ENCODE assay signal across 15 cellular contexts in the genomic region with DNA sequence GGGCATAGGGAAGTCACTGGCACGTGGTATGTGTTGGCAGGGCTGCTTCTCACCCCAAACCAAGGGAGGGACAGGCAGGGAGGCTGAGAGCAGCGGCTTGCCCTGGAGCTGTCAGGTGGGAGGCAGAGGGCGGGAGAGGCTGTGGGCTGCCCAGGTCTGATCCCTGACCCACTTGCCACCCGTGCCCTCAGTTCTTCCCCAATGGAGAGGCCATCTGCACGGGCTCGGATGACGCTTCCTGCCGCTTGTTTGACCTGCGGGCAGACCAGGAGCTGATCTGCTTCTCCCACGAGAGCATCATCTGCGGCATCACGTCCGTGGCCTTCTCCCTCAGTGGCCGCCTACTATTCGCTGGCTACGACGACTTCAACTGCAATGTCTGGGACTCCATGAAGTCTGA. TPM values are rescaled to one million over a fixed set of nuclear protein-coding genes. Genes with fewer than 3 reads are reported as not detected.
DNase-seq lines count a peak whose midpoint lies in the region; ATAC-seq, FAIRE-seq and TF ChIP-seq lines count a peak whose summit lies in the region.
"Had no signal": no experiment of that assay in that cellular context is flagged by ENCODE, and none has a peak within 500 bp of the region (broad histone marks: within the 10 kb centered on the region; RNA-seq: fewer than 3 reads in every experiment).

No MANE protein-coding gene starts in this region.

- peak; percentile 40; the same call in 1 of the 2 replicates for TF ChIP-seq POLR2A in GM12878 (IDR thresholded peaks at IDR 0.05; ENCODE audit: low read depth, low read length)
- TF ChIP-seq POLR2A in transverse colon (IDR thresholded peaks at IDR 0.05), result no peak

- peaks cover 16% of the 10 kb centered on the region for H3K79me2 ChIP-seq in GM12878 (ENCODE audit: control insufficient read depth, insufficient read depth, low read length)

- RAD21 ChIA-PET in GM12878 (lab: Charles Lee; ENCODE audit: unreplicated experiment), result interaction anchor here (1.0 kb wide), 1 partner anchor 46 kb away, joined by 3 read pairs; no protein-coding TSS in a partner anchor

- TF ChIP-seq CTCF in GM12878 (IDR thresholded peaks at IDR 0.05 in 2 of 3, conservative IDR thresholded peaks at IDR 0.05 in 1 of 3; ENCODE audit: control insufficient read depth in 2 of 3, extremely low read depth in 1 of 3, insufficient read depth in 1 of 3, low read depth in 3 of 3, low read length in 3 of 3) (no peak), kidney (IDR thresholded peaks at IDR 0.05; ENCODE audit: borderline replicate concordance, extremely low read depth, insufficient read depth) (no peak), transverse colon (IDR thresholded peaks at IDR 0.05) (no peak)

- CTCF ChIA-PET in GM12878 (lab: Yijun Ruan, JAX), result interaction anchor here (1.4 to 3.0 kb wide), 2 partner anchors 10 to 25 kb away, joined by 4 to 16 read pairs; no protein-coding TSS in a partner anchor

- no peak overlapping the region for H3K4me2 ChIP-seq in GM12878 (ENCODE audit: control insufficient read depth, insufficient read depth)

- H2AFZ ChIP-seq in GM12878 (ENCODE audit: control insufficient read depth, low read depth, low read length), result no peak overlapping the region
- H2AFZ ChIP-seq: GM23248 had no signal

- in situ Hi-C loops in GM12878 (cut with MboI), result no loop called here
- in situ Hi-C loops in transverse colon (cut with MboI; ENCODE audit: low pct_ligation_motif_present in 1 of 4, low pct_unique_long_range_greater_than_20kb in 1 of 4, low sequenced_read_pairs in 3 of 4), result loop anchor here in 2 of 4 donors (25.0 kb wide), 1 partner anchor 108 kb away; no protein-coding TSS in a partner anchor

- H3K9me3 ChIP-seq in GM12878 (replicated peaks; ENCODE audit: control insufficient read depth, insufficient read depth, low read length) (no peaks in the 10 kb centered on the region), kidney (ENCODE audit: control insufficient read depth in 1 of 2, low read length in 2 of 2) (no peaks in the 10 kb centered on the region), transverse colon (no peaks in the 10 kb centered on the region)

- H3K4me1 ChIP-seq in GM12878 (ENCODE audit: control insufficient read depth, insufficient read depth, low read length) (peaks cover 19% of the 10 kb centered on the region), kidney (ENCODE audit: control insufficient read depth in 1 of 2, insufficient read depth in 1 of 2, low read depth in 1 of 2, low read length in 2 of 2) (no peaks in the 10 kb centered on the region), transverse colon (peaks cover 0 to 5% (median 3%) of the 10 kb centered on the region in 4 donors)

- no peak for TF ChIP-seq RAD21 in GM12878 (IDR thresholded peaks at IDR 0.05; ENCODE audit: insufficient read depth, low read depth, low read length)

- POLR2A ChIA-PET in GM12878 (lab: Charles Lee), result interaction anchor here (0.6 kb wide), 1 partner anchor 11 kb away, joined by 3 read pairs; no protein-coding TSS in a partner anchor

- FAIRE-seq in HTR-8/SVneo (lab: Jason Lieb, UNC), result peak; percentile 58
- FAIRE-seq in GM12878 (lab: Jason Lieb, UNC), result no peak
- no peak for FAIRE-seq in kidney (lab: Jason Lieb, UNC)
- FAIRE-seq: A204.1, GM12892 had no signal

- H3K36me3 ChIP-seq in GM12878 (ENCODE audit: control insufficient read depth in 2 of 2, insufficient read depth in 2 of 2, low read length in 1 of 2), result peaks cover 0 to 11% of the 10 kb centered on the region in 2 experiments; a peak in 3 of 4 replicates
- peaks cover 2 to 4% of the 10 kb centered on the region in 2 donors for H3K36me3 ChIP-seq in kidney (ENCODE audit: control insufficient read depth in 1 of 2, insufficient read depth in 2 of 2, low read length in 2 of 2)
- H3K36me3 ChIP-seq in transverse colon, result no peaks in the 10 kb centered on the region

- TF ChIP-seq EP300 in GM12878 (IDR thresholded peaks at IDR 0.05; ENCODE audit: borderline replicate concordance in 1 of 2, control insufficient read depth in 1 of 2, low read depth in 2 of 2, low read length in 2 of 2), result no peak
- no peak for TF ChIP-seq EP300 in transverse colon (IDR thresholded peaks at IDR 0.05; ENCODE audit: low read depth)

- H3K27ac ChIP-seq in GM12878 (ENCODE audit: control insufficient read depth, insufficient read depth) (no peak overlapping the region), kidney (ENCODE audit: low read depth in 2 of 2, low read length in 2 of 2) (no peak overlapping the region), transverse colon (no peak overlapping the region)
- H3K27ac ChIP-seq: GM23248 had no signal

- H3K4me3 ChIP-seq in GM12878 (no peak overlapping the region), kidney (ENCODE audit: low read length in 2 of 2) (no peak overlapping the region), transverse colon (no peak overlapping the region)
- H3K4me3 ChIP-seq: GM23248 had no signal

- WGBS in GM12878 (ENCODE audit: insufficient coverage, insufficient replicate concordance, low lambda C conversion rate, missing lambda C conversion rate), result 94% methylated on average over 17 of the region's 17 CpGs
- WGBS in transverse colon (ENCODE audit: low coverage in 1 of 2), 2 donors, result 93 to 100% methylated on average over 2 to 17 of the region's 17 CpGs

- H4K20me1 ChIP-seq in GM12878 (ENCODE audit: control insufficient read depth, insufficient read depth), result no peaks in the 10 kb centered on the region

- H3K9ac ChIP-seq in GM12878 (ENCODE audit: control insufficient read depth, insufficient read depth, low read length) (no peak overlapping the region), kidney (ENCODE audit: low read length in 2 of 2) (no peak overlapping the region)
- H3K9ac ChIP-seq: GM23248 had no signal

- H3K27me3 ChIP-seq in GM12878 (replicated peaks in 1 of 2; ENCODE audit: control insufficient read depth in 2 of 2, insufficient read depth in 2 of 2, low read length in 1 of 2) (no peaks in the 10 kb centered on the region), transverse colon (no peaks in the 10 kb centered on the region)

- SMC1A ChIA-PET in GM12878 (lab: Charles Lee; ENCODE audit: uncharacterized antibody, unreplicated experiment), result interaction anchor here (0.6 kb wide), 1 partner anchor 188 kb away, joined by 3 read pairs; no protein-coding TSS in a partner anchor

- intact Hi-C loops in GM12878 (cut with micrococcal nuclease; ENCODE audit: unreplicated experiment), result no loop called here
- intact Hi-C loops in kidney (cut with DNase I), result no loop called here
- intact Hi-C loops in transverse colon (cut with DNase I; ENCODE audit: low total_unique reads), result no loop called here

- DNase-seq in HTR-8/SVneo (ENCODE audit: insufficient read length, low spot score) (no peak), GM12878 (ENCODE audit: low read depth, low spot score) (no peak), kidney (peak; percentile 74), transverse colon (peak; percentile 6), NCI-H526 (lab: John Stamatoyannopoulos, UW) (no peak), NCI-H1105 treated with DMSO at 0.1 percent for 48 hours (lab: John Stamatoyannopoulos, UW) (no peak), NCI-H187 treated with DMSO at 0.1 percent for 48 hours (lab: John Stamatoyannopoulos, UW) (no peak)
- DNase-seq: C1 segment of cervical spinal cord; CD4-positive, alpha-beta T cell; DMS79; GM23248; H7 had no signal

- ATAC-seq in GM12878, result no peak

- no TSS peak for BruUV-seq in GM12878 (replicated peaks; lab: Mats Ljungman, UMichigan)

RNA-seq across cellular contexts. Expression of a gene that starts 4.7 kb away (rescaled TPM):
- total RNA-seq in GM12878 (2013; cell fraction: nucleolus; rRNA removed), result not detected in 2 replicates
- total RNA-seq in GM12878 (2014; rRNA removed) (0.23 and 0.33 TPM in 2 replicates), GM12878 (2014; rRNA removed; fragmentation: Illumina TruSeq; extraction: Trizol) (0.23 and 0.58 TPM in 2 replicates), GM12878 (2021) (0.16 and 0.46 TPM in 2 replicates), kidney (2.6 TPM), transverse colon (under 1 TPM in 2 of 4 donors, not detected in 2; 0.14 to 0.32 TPM)
- polyA plus RNA-seq in GM12878 (2011; ENCODE audit: low read depth), result 0.76 TPM
- polyA plus RNA-seq in GM12878 (2011; rRNA removed) (0.05 and 0.12 TPM in 2 replicates), GM12878 (2014; fragmentation: Illumina TruSeq; extraction: Trizol) (0.16 and 0.38 TPM in 2 replicates), GM12878 (2014; fragmentation: Nextera tagmentation; extraction: Ambion mirVana) (under 1 TPM; 0.18 to 0.24 TPM), GM12878 (2014; rRNA removed) (0.46 and 0.55 TPM in 2 replicates), GM12878 (2016; fragmentation: Nextera tagmentation; extraction: Ambion mirVana) (1 to 10 TPM in 1 of 2 experiments, under 1 TPM in 1; 0.33 to 1.1 TPM), kidney (ENCODE audit: insufficient read depth, low read depth, low replicate concordance) (1.4 TPM)
- 0.12 and 0.20 TPM in 2 replicates for polyA plus RNA-seq in GM12878 (2011; cell fraction: cytosol; rRNA removed)
- 0.37 and 0.41 TPM in 2 replicates for polyA plus RNA-seq in GM12878 (2011; cell fraction: nucleus; rRNA removed)
- 1.5 and 1.6 TPM in 2 replicates for polyA plus RNA-seq in GM12878 (2012)
- polyA minus RNA-seq in GM12878 (2011; rRNA and poly(A)+ RNA removed), result not detected in 2 replicates
- not detected in 2 replicates for polyA minus RNA-seq in GM12878 (2011; cell fraction: cytosol; rRNA and poly(A)+ RNA removed)
- polyA minus RNA-seq in GM12878 (2011; cell fraction: nucleus; rRNA and poly(A)+ RNA removed), result not detected in 2 replicates

RNA-seq across cellular contexts. Expression of a gene that starts 5.7 kb away (rescaled TPM):
- total RNA-seq in GM12878 (2013; cell fraction: nucleolus; rRNA removed), result 43.5 and 44.8 TPM in 2 replicates
- total RNA-seq in GM12878 (2014; rRNA removed) (112 and 117 TPM in 2 replicates), GM12878 (2014; rRNA removed; fragmentation: Illumina TruSeq; extraction: Trizol) (69.1 and 70.8 TPM in 2 replicates), GM12878 (2021) (68.6 and 72.7 TPM in 2 replicates), kidney (1.3 TPM), transverse colon (1 to 10 TPM in 3 of 4 donors, not detected in 1; 3.0 to 8.8 (median 3.3) TPM)
- 16.7 TPM for polyA plus RNA-seq in GM12878 (2011; ENCODE audit: low read depth)
- polyA plus RNA-seq in GM12878 (2011; rRNA removed) (70.1 and 82.6 TPM in 2 replicates), GM12878 (2014; fragmentation: Illumina TruSeq; extraction: Trizol) (103 and 113 TPM in 2 replicates), GM12878 (2014; fragmentation: Nextera tagmentation; extraction: Ambion mirVana) (10 to 100 TPM; 34.5 to 47.3 TPM), GM12878 (2014; rRNA removed) (138 and 148 TPM in 2 replicates), GM12878 (2016; fragmentation: Nextera tagmentation; extraction: Ambion mirVana) (100 to 1,000 TPM; 131 to 132 TPM), kidney (ENCODE audit: insufficient read depth, low read depth, low replicate concordance) (2.1 TPM)
- polyA plus RNA-seq in GM12878 (2011; cell fraction: cytosol; rRNA removed), result 116 and 142 TPM in 2 replicates
- 188 and 221 TPM in 2 replicates for polyA plus RNA-seq in GM12878 (2011; cell fraction: nucleus; rRNA removed)
- polyA plus RNA-seq in GM12878 (2012), result 34.8 and 49.7 TPM in 2 replicates
- polyA minus RNA-seq in GM12878 (2011; rRNA and poly(A)+ RNA removed), result 43.1 and 77.0 TPM in 2 replicates
- 37.1 and 52.8 TPM in 2 replicates for polyA minus RNA-seq in GM12878 (2011; cell fraction: cytosol; rRNA and poly(A)+ RNA removed)
- polyA minus RNA-seq in GM12878 (2011; cell fraction: nucleus; rRNA and poly(A)+ RNA removed), result 58.0 and 75.9 TPM in 2 replicates

RNA-seq across cellular contexts. Expression of a gene that starts 6.6 kb away (rescaled TPM):
- 29.4 and 32.9 TPM in 2 replicates for total RNA-seq in GM12878 (2013; cell fraction: nucleolus; rRNA removed)
- total RNA-seq in GM12878 (2014; rRNA removed), result 76.5 and 80.4 TPM in 2 replicates
- total RNA-seq in GM12878 (2014; rRNA removed; fragmentation: Illumina TruSeq; extraction: Trizol), result 49.5 and 51.2 TPM in 2 replicates
- 124 and 135 TPM in 2 replicates for total RNA-seq in GM12878 (2021)
- 20.1 TPM for polyA plus RNA-seq in GM12878 (2011; ENCODE audit: low read depth)
- 32.5 and 68.4 TPM in 2 replicates for polyA plus RNA-seq in GM12878 (2011; rRNA removed)
- polyA plus RNA-seq in GM12878 (2011; cell fraction: cytosol; rRNA removed), result 69.1 and 92.3 TPM in 2 replicates
- polyA plus RNA-seq in GM12878 (2011; cell fraction: nucleus; rRNA removed), result 159 and 187 TPM in 2 replicates
- 40.8 and 41.4 TPM in 2 replicates for polyA plus RNA-seq in GM12878 (2012)
- polyA plus RNA-seq in GM12878 (2014; fragmentation: Illumina TruSeq; extraction: Trizol), result 33.9 and 87.5 TPM in 2 replicates
- polyA plus RNA-seq in GM12878 (2014; fragmentation: Nextera tagmentation; extraction: Ambion mirVana), result 1 to 10 TPM; 2.5 to 5.2 TPM
- polyA plus RNA-seq in GM12878 (2014; rRNA removed), result 68.9 and 77.6 TPM in 2 replicates
- 100 to 1,000 TPM; 110 to 112 TPM for polyA plus RNA-seq in GM12878 (2016; fragmentation: Nextera tagmentation; extraction: Ambion mirVana)
- 97.6 and 110 TPM in 2 replicates for polyA minus RNA-seq in GM12878 (2011; rRNA and poly(A)+ RNA removed)
- polyA minus RNA-seq in GM12878 (2011; cell fraction: cytosol; rRNA and poly(A)+ RNA removed), result 31.0 and 39.1 TPM in 2 replicates
- polyA minus RNA-seq in GM12878 (2011; cell fraction: nucleus; rRNA and poly(A)+ RNA removed), result 25.4 and 49.1 TPM in 2 replicates
- total RNA-seq in kidney, result 75.5 TPM
- 52.3 TPM for polyA plus RNA-seq in kidney (ENCODE audit: insufficient read depth, low read depth, low replicate concordance)
- 100 to 1,000 TPM in 1 of 4 donors, 10 to 100 TPM in 3; 30.5 to 171 (median 35.4) TPM for total RNA-seq in transverse colon

RNA-seq across cellular contexts. Expression of a gene that starts 17.2 kb away (rescaled TPM):
- 0.71 TPM in 1 of 2 replicates, not detected in the other for total RNA-seq in GM12878 (2013; cell fraction: nucleolus; rRNA removed)
- not detected in 2 replicates for total RNA-seq in GM12878 (2014; rRNA removed)
- total RNA-seq in GM12878 (2014; rRNA removed; fragmentation: Illumina TruSeq; extraction: Trizol), result not detected in 2 replicates
- total RNA-seq in GM12878 (2021), result 0.13 and 0.21 TPM in 2 replicates
- 0.12 TPM for polyA plus RNA-seq in GM12878 (2011; ENCODE audit: low read depth)
- 0.05 TPM in 1 of 2 replicates, not detected in the other for polyA plus RNA-seq in GM12878 (2011; rRNA removed)
- 0.05 and 0.13 TPM in 2 replicates for polyA plus RNA-seq in GM12878 (2011; cell fraction: cytosol; rRNA removed)
- polyA plus RNA-seq in GM12878 (2011; cell fraction: nucleus; rRNA removed), result 0.29 and 0.39 TPM in 2 replicates
- 0.28 and 0.64 TPM in 2 replicates for polyA plus RNA-seq in GM12878 (2012)
- 0.03 TPM in 1 of 2 replicates, not detected in the other for polyA plus RNA-seq in GM12878 (2014; fragmentation: Illumina TruSeq; extraction: Trizol)
- polyA plus RNA-seq in GM12878 (2014; fragmentation: Nextera tagmentation; extraction: Ambion mirVana), result not detected
- polyA plus RNA-seq in GM12878 (2014; rRNA removed), result 0.23 TPM in 1 of 2 replicates, not detected in the other
- polyA plus RNA-seq in GM12878 (2016; fragmentation: Nextera tagmentation; extraction: Ambion mirVana), result not detected
- polyA minus RNA-seq in GM12878 (2011; rRNA and poly(A)+ RNA removed), result 0.31 TPM in 1 of 2 replicates, not detected in the other
- polyA minus RNA-seq in GM12878 (2011; cell fraction: cytosol; rRNA and poly(A)+ RNA removed), result not detected in 2 replicates
- 0.12 TPM in 1 of 2 replicates, not detected in the other for polyA minus RNA-seq in GM12878 (2011; cell fraction: nucleus; rRNA and poly(A)+ RNA removed)
- 17.0 TPM for total RNA-seq in kidney
- polyA plus RNA-seq in kidney (ENCODE audit: insufficient read depth, low read depth, low replicate concordance), result 18.5 TPM
- total RNA-seq in transverse colon, result 10 to 100 TPM in 3 of 4 donors, 1 to 10 TPM in 1; 5.9 to 32.9 (median 14.4) TPM
- total RNA-seq: B cell had no signal

RNA-seq across cellular contexts. Expression of a gene that starts 21.9 kb away (rescaled TPM):
- 241 and 245 TPM in 2 replicates for total RNA-seq in GM12878 (2013; cell fraction: nucleolus; rRNA removed)
- total RNA-seq in GM12878 (2014; rRNA removed), result 1,631 and 1,672 TPM in 2 replicates
- 1,031 and 1,059 TPM in 2 replicates for total RNA-seq in GM12878 (2014; rRNA removed; fragmentation: Illumina TruSeq; extraction: Trizol)
- total RNA-seq in GM12878 (2021), result 916 and 925 TPM in 2 replicates
- 983 TPM for polyA plus RNA-seq in GM12878 (2011; ENCODE audit: low read depth)
- polyA plus RNA-seq in GM12878 (2011; rRNA removed), result 2,490 and 3,306 TPM in 2 replicates
- 4,014 and 4,139 TPM in 2 replicates for polyA plus RNA-seq in GM12878 (2011; cell fraction: cytosol; rRNA removed)
- 1,795 and 2,574 TPM in 2 replicates for polyA plus RNA-seq in GM12878 (2011; cell fraction: nucleus; rRNA removed)
- 950 and 1,245 TPM in 2 replicates for polyA plus RNA-seq in GM12878 (2012)
- polyA plus RNA-seq in GM12878 (2014; fragmentation: Illumina TruSeq; extraction: Trizol), result 1,383 and 1,555 TPM in 2 replicates
- polyA plus RNA-seq in GM12878 (2014; fragmentation: Nextera tagmentation; extraction: Ambion mirVana), result 1,000 to 10,000 TPM; 5,044 to 7,349 TPM
- polyA plus RNA-seq in GM12878 (2014; rRNA removed), result 993 and 1,045 TPM in 2 replicates
- polyA plus RNA-seq in GM12878 (2016; fragmentation: Nextera tagmentation; extraction: Ambion mirVana), result 1,000 to 10,000 TPM; 1,723 to 1,836 TPM
- polyA minus RNA-seq in GM12878 (2011; rRNA and poly(A)+ RNA removed), result 2,164 and 3,065 TPM in 2 replicates
- 419 and 459 TPM in 2 replicates for polyA minus RNA-seq in GM12878 (2011; cell fraction: cytosol; rRNA and poly(A)+ RNA removed)
- polyA minus RNA-seq in GM12878 (2011; cell fraction: nucleus; rRNA and poly(A)+ RNA removed), result 411 and 481 TPM in 2 replicates
- 437 TPM for total RNA-seq in kidney
- 1,220 TPM for polyA plus RNA-seq in kidney (ENCODE audit: insufficient read depth, low read depth, low replicate concordance)
- 100 to 1,000 TPM; 360 to 671 (median 400) TPM for total RNA-seq in transverse colon

Comparison
In these comparisons a context has a peak if more than half of its experiments do, and no peak if none do; other contexts are left out.
1. DNase-seq: peak in kidney (single experiment) and transverse colon (single experiment); none in HTR-8/SVneo (single experiment), GM12878 (single experiment), NCI-H526 (0 of 2), NCI-H1105 treated with DMSO at 0.1 percent for 48 hours (single experiment) and NCI-H187 treated with DMSO at 0.1 percent for 48 hours (single experiment).
2. RNA of a gene that starts 5.7 kb away (total RNA-seq): 43.5 to 117 TPM in GM12878; 3.0 to 8.8 TPM in transverse colon and 1.3 TPM in kidney (single experiment); every median in the first group is over 4 times any median in the second.